ENCODE assay signal across 24 cellular contexts in the genomic region with DNA sequence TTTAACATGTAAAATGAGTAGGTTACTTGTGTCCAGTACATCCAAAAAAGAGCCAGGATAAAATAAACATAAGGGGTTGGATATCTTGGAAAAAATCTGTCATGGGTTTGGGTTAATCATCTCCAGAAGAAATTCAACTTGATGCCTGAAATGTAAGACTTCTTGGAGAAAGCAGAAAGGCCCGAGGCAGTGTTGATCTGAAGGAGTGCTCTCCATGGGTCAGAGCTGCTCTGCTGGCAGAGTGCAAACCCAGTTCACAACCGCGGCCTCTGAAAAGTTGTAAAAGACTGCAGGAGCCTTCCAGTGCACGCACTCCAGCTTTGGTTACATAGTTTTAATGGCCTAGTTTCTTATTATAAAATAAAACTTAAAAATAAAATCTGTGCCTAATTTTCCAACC.
DNase-seq lines count a peak whose midpoint lies in the region; ATAC-seq, FAIRE-seq and TF ChIP-seq lines count a peak whose summit lies in the region.
"Had no signal": no experiment of that assay in that cellular context is flagged by ENCODE, and none has a peak within 500 bp of the region (broad histone marks: within the 10 kb centered on the region; RNA-seq: fewer than 3 reads in every experiment).

No MANE protein-coding gene starts in this region.

- H3K36me3 ChIP-seq in pancreas (no peaks in the 10 kb centered on the region), mammary epithelial cell (ENCODE audit: insufficient read depth, low read length) (no peaks in the 10 kb centered on the region)
- H3K36me3 ChIP-seq: heart left ventricle, right atrium auricular region, tibial artery had no signal

- no peak for ATAC-seq in pancreas
- ATAC-seq: activated naive CD4-positive, alpha-beta T cell treated with anti-CD3 and anti-CD28 coated beads, Interleukin-2, amount 50 U/mL, for 72 hours; heart left ventricle; K562; SK-N-SH treated with all-trans-retinoic acid at 6 μM for 48 hours; stimulated activated naive CD8-positive, alpha-beta T cell treated with anti-CD3 and anti-CD28 coated beads, Interleukin-15, amount 100 ng/mL, for 72 hours had no signal

- H3K4me2 ChIP-seq in mammary epithelial cell (ENCODE audit: insufficient read depth, low read depth, low read length), result no peak overlapping the region

- TF ChIP-seq CTCF in AG09319 (IDR thresholded peaks at IDR 0.05; ENCODE audit: low read depth, low read length) (no peak), epithelial cell of proximal tubule (conservative IDR thresholded peaks at IDR 0.05; ENCODE audit: low read depth, low read length) (no peak), pancreas (IDR thresholded peaks at IDR 0.05) (no peak), mammary epithelial cell (conservative IDR thresholded peaks at IDR 0.05 in 1 of 2, IDR thresholded peaks at IDR 0.05 in 1 of 2; ENCODE audit: extremely low read depth in 1 of 2, insufficient read depth in 1 of 2, low read depth in 1 of 2, low read length in 2 of 2) (no peak), lower leg skin (IDR thresholded peaks at IDR 0.05) (no peak)

- H3K27ac ChIP-seq in pancreas (no peak overlapping the region), mammary epithelial cell (ENCODE audit: insufficient read depth, low read depth, low read length) (no peak overlapping the region)
- H3K27ac ChIP-seq: heart left ventricle, right atrium auricular region, tibial artery, VCaP had no signal

- H3K4me1 ChIP-seq in pancreas (no peaks in the 10 kb centered on the region), mammary epithelial cell (ENCODE audit: insufficient read depth, low read length) (no peaks in the 10 kb centered on the region)
- H3K4me1 ChIP-seq: Caco-2, heart left ventricle, right atrium auricular region had no signal

- no peaks in the 10 kb centered on the region for H4K20me1 ChIP-seq in mammary epithelial cell (ENCODE audit: insufficient read depth, low read length)

- no peaks in the 10 kb centered on the region for H3K79me2 ChIP-seq in mammary epithelial cell (ENCODE audit: insufficient read depth, low read length)

- dilution Hi-C loops in mammary epithelial cell (cut with HindIII; ENCODE audit: low sequenced_read_pairs), result no loop called here

- intact Hi-C loops in pancreas (cut with DNase I), result no loop called here
- intact Hi-C loops in mammary epithelial cell (cut with micrococcal nuclease), result no loop called here
- intact Hi-C loops in lower leg skin (cut with DNase I; ENCODE audit: low total_unique reads), result no loop called here

- FAIRE-seq in pancreas (lab: Jason Lieb, UNC), result no peak
- no peak for FAIRE-seq in GM19239 (lab: Jason Lieb, UNC)
- FAIRE-seq: colon, K562 had no signal

- H3K9ac ChIP-seq in mammary epithelial cell (ENCODE audit: insufficient read depth, low read length), result no peak overlapping the region

- BruUV-seq in mammary epithelial cell (replicated peaks; lab: Mats Ljungman, UMichigan), result no TSS peak

- DNase-seq in AG09319 (ENCODE audit: extremely low read depth, low read depth), result peak; percentile 63
- peak; percentile 36 for DNase-seq in epithelial cell of proximal tubule (ENCODE audit: low read depth)
- peak; percentile 63 for DNase-seq in kidney tubule cell (ENCODE audit: low spot score)
- DNase-seq in pancreas, result no peak
- DNase-seq in GM19239 (ENCODE audit: insufficient read length, low spot score), result no peak
- no peak for DNase-seq in mammary epithelial cell
- no peak for DNase-seq in lower leg skin (ENCODE audit: low spot score in 2 of 2)
- DNase-seq: 8988T; activated CD4-positive, alpha-beta T cell treated with anti-CD3 and anti-CD28 coated beads, Interleukin-2, amount 50 U/mL, for 1 hour; Caco-2; H9; heart left ventricle; NCI-H524; nucleus accumbens; stimulated activated naive CD8-positive, alpha-beta T cell treated with anti-CD3 and anti-CD28 coated beads, Interleukin-15, amount 100 ng/mL, for 72 hours; tibial artery had no signal

- H3K9me3 ChIP-seq in pancreas (no peaks in the 10 kb centered on the region), mammary epithelial cell (replicated peaks; ENCODE audit: insufficient read depth, low read length) (no peaks in the 10 kb centered on the region)
- H3K9me3 ChIP-seq: Caco-2, heart left ventricle, right atrium auricular region, tibial artery had no signal

- H3K27me3 ChIP-seq in pancreas (no peaks in the 10 kb centered on the region), mammary epithelial cell (ENCODE audit: insufficient read depth, low read length) (no peaks in the 10 kb centered on the region)
- H3K27me3 ChIP-seq: heart left ventricle, right atrium auricular region, tibial artery had no signal

- H3K4me3 ChIP-seq in epithelial cell of proximal tubule (ENCODE audit: low read depth, low read length), result no peak overlapping the region
- no peak overlapping the region for H3K4me3 ChIP-seq in pancreas
- H3K4me3 ChIP-seq in mammary epithelial cell (replicated peaks in 1 of 3; ENCODE audit: insufficient read depth in 1 of 3, low read depth in 2 of 3, low read length in 3 of 3), result no peak overlapping the region
- no peak overlapping the region for H3K4me3 ChIP-seq in lower leg skin (ENCODE audit: low read depth, poor library complexity, severe bottlenecking)
- H3K4me3 ChIP-seq: heart left ventricle, K562, lung, right atrium auricular region, tibial artery had no signal

- in situ Hi-C loops in mammary epithelial cell (cut with MboI; ENCODE audit: low sequenced_read_pairs in 2 of 2), result no loop called here

- WGBS in pancreas, 2 donors, result 60 to 66% methylated on average over 4 of the region's 4 CpGs
- WGBS in mammary epithelial cell (ENCODE audit: low coverage, missing lambda C conversion rate), result 63% methylated on average over 4 of the region's 4 CpGs
- WGBS in lower leg skin, 2 donors, result 49% methylated on average over 4 of the region's 4 CpGs

- no peak overlapping the region for H2AFZ ChIP-seq in mammary epithelial cell (ENCODE audit: low read depth, low read length)

- TF ChIP-seq POLR2A in lower leg skin (IDR thresholded peaks at IDR 0.05), result no peak

- CTCF ChIA-PET in mammary epithelial cell (lab: Charles Lee; ENCODE audit: low non-redundant PET), result no interaction called here

TF ChIP-seq in PFSK-1, 5 proteins besides CTCF, POLR2A, EP300 and RAD21:
- TF ChIP-seq SIN3A (IDR thresholded peaks at IDR 0.05; ENCODE audit: borderline replicate concordance, insufficient read depth, low read length) (peak; percentile 88; the same call in 1 of the 2 replicates), TAF1 (IDR thresholded peaks at IDR 0.05; ENCODE audit: borderline replicate concordance, insufficient read depth, low read length) (0 out of 2 replicates have a peak, but pooled peaks have one; percentile 40), FOXP2 (optimal IDR thresholded peaks at IDR 0.05; ENCODE audit: borderline replicate concordance, extremely low read depth, extremely low read length, insufficient read depth) (no peak), POLR2AphosphoS5 (IDR thresholded peaks at IDR 0.05; ENCODE audit: low read depth, low read length) (peak; percentile 52; the same call in 1 of the 2 replicates)
- TF ChIP-seq, protein P1, sequence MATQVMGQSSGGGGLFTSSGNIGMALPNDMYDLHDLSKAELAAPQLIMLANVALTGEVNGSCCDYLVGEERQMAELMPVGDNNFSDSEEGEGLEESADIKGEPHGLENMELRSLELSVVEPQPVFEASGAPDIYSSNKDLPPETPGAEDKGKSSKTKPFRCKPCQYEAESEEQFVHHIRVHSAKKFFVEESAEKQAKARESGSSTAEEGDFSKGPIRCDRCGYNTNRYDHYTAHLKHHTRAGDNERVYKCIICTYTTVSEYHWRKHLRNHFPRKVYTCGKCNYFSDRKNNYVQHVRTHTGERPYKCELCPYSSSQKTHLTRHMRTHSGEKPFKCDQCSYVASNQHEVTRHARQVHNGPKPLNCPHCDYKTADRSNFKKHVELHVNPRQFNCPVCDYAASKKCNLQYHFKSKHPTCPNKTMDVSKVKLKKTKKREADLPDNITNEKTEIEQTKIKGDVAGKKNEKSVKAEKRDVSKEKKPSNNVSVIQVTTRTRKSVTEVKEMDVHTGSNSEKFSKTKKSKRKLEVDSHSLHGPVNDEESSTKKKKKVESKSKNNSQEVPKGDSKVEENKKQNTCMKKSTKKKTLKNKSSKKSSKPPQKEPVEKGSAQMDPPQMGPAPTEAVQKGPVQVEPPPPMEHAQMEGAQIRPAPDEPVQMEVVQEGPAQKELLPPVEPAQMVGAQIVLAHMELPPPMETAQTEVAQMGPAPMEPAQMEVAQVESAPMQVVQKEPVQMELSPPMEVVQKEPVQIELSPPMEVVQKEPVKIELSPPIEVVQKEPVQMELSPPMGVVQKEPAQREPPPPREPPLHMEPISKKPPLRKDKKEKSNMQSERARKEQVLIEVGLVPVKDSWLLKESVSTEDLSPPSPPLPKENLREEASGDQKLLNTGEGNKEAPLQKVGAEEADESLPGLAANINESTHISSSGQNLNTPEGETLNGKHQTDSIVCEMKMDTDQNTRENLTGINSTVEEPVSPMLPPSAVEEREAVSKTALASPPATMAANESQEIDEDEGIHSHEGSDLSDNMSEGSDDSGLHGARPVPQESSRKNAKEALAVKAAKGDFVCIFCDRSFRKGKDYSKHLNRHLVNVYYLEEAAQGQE (IDR thresholded peaks at IDR 0.05; ENCODE audit: insufficient read depth in 1 of 2, low read depth in 2 of 2, low read length in 2 of 2), result 0 out of 4 replicates have a peak, but pooled peaks of 1 of the 2 experiments have one; percentile 23

Comparison
In these comparisons a context has a peak if more than half of its experiments do, and no peak if none do; other contexts are left out.
1. DNase-seq: peak in AG09319 (single experiment), epithelial cell of proximal tubule (single experiment) and kidney tubule cell (single experiment); none in pancreas (0 of 6), GM19239 (single experiment), mammary epithelial cell (single experiment) and lower leg skin (0 of 2).